Comparison of ENCODE assay signal across 11 cellular contexts in the genomic region with DNA sequence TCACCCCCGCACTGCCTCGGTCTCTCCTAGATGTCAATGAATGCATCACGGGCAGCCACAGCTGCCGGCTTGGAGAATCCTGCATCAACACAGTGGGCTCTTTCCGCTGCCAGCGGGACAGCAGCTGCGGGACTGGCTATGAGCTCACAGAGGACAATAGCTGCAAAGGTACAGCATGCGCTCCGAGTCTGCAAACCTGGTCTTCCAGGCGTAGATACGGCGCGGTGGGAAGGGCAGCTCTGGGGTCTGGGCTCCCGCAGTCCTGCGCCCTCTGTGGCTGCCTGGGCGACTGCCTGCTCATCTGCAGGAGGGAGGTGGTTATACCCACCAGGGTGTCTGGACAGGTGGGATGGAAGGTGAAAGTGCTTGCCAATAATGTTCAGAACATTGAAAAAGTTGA. TPM values are rescaled to one million over a fixed set of nuclear protein-coding genes. Genes with fewer than 3 reads are reported as not detected.
"Had no signal": no experiment of that assay in that cellular context is flagged by ENCODE, and none has a peak within 500 bp of the region (broad histone marks: within the 10 kb centered on the region; RNA-seq: fewer than 3 reads in every experiment).

No MANE protein-coding gene starts in this region.

- FAIRE-seq: colon, kidney, small intestine had no signal

- H3K4me3 ChIP-seq: gastrocnemius medialis, tibial artery had no signal

- ATAC-seq: gastrocnemius medialis, left ventricle myocardium superior had no signal

- H3K27me3 ChIP-seq: tibial artery had no signal

- H3K9me3 ChIP-seq: gastrocnemius medialis, tibial artery had no signal

- H3K27ac ChIP-seq: gastrocnemius medialis had no signal

- DNase-seq: activated CD4-positive, alpha-beta T cell treated with anti-CD3 and anti-CD28 coated beads, Interleukin-2, amount 50 U/mL, for 1 hour; activated naive CD4-positive, alpha-beta T cell treated with anti-CD3 and anti-CD28 coated beads, Interleukin-2, amount 10 ng/mL, durations not matched to agents 7 days and 5 days; gastrocnemius medialis; kidney; left ventricle myocardium superior; retina; small intestine; tibial artery had no signal

- H3K36me3 ChIP-seq: gastrocnemius medialis had no signal

RNA-seq across cellular contexts. Expression of a gene that starts 31.0 kb away (rescaled TPM):
- total RNA-seq: activated CD8-positive, alpha-beta memory T cell treated with anti-CD3 and anti-CD28 coated beads for 36 hours; activated T-helper 2 cell treated with anti-CD3 and anti-CD28 coated beads, Interferon-gamma antibody, Interleukin-2, Interleukin-4, amounts not matched to agents 10 μg/mL and 5 μg/mL and 100 μg/mL, durations not matched to agents 14 hours and 24 hours and 36 hours had no signal
